In the genomic region with DNA sequence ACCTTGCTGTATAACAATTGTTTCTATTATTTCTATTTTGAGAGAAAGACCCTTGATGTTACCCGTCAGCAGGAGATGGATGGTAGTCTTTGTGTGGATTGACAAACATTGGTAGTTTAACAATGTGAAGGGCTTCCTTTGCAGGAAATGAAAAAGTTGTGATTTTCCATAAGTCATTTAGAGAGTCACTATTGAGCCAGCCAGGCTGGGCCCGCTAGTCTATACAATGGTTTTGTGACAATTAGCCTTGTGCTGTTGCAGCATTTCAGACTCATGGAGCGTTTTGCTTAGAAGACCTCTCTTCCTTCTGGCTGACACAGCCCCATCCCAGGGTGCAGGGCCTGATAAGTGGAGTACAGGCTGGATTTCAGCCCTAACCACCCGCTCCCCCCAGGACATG, we compare ENCODE assay signal across 1 cellular context.
TF ChIP-seq lines count a peak whose summit lies in the region.

No MANE protein-coding gene starts in this region.

TF ChIP-seq in HepG2, 621 proteins besides CTCF, POLR2A, EP300 and RAD21 (continued from another document and continues in another):
- TF ChIP-seq, protein P1, sequence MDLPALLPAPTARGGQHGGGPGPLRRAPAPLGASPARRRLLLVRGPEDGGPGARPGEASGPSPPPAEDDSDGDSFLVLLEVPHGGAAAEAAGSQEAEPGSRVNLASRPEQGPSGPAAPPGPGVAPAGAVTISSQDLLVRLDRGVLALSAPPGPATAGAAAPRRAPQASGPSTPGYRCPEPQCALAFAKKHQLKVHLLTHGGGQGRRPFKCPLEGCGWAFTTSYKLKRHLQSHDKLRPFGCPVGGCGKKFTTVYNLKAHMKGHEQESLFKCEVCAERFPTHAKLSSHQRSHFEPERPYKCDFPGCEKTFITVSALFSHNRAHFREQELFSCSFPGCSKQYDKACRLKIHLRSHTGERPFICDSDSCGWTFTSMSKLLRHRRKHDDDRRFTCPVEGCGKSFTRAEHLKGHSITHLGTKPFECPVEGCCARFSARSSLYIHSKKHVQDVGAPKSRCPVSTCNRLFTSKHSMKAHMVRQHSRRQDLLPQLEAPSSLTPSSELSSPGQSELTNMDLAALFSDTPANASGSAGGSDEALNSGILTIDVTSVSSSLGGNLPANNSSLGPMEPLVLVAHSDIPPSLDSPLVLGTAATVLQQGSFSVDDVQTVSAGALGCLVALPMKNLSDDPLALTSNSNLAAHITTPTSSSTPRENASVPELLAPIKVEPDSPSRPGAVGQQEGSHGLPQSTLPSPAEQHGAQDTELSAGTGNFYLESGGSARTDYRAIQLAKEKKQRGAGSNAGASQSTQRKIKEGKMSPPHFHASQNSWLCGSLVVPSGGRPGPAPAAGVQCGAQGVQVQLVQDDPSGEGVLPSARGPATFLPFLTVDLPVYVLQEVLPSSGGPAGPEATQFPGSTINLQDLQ (CRISPR knock-in tag; IDR thresholded peaks at IDR 0.05): no peak
- TF ChIP-seq SP5 (CRISPR knock-in tag; IDR thresholded peaks at IDR 0.05; ENCODE audit: borderline replicate concordance, low read depth) (no peak), BCL6 (CRISPR knock-in tag; IDR thresholded peaks at IDR 0.05) (0 out of 2 replicates have a peak, but pooled peaks have one; percentile 21), NBN (conservative IDR thresholded peaks at IDR 0.05) (no peak), ARNT2 (CRISPR knock-in tag; IDR thresholded peaks at IDR 0.05; ENCODE audit: low read depth) (0 out of 2 replicates have a peak, but pooled peaks have one; percentile 34), ZNF644 (CRISPR knock-in tag; IDR thresholded peaks at IDR 0.05; ENCODE audit: low read depth) (0 out of 2 replicates have a peak, but pooled peaks have one; percentile 58), SOX6 (IDR thresholded peaks at IDR 0.05) (no peak), SOX6 (CRISPR knock-in tag; IDR thresholded peaks at IDR 0.05) (peak; percentile 64; the same call in 1 of the 2 replicates), ZBTB38 (CRISPR knock-in tag; IDR thresholded peaks at IDR 0.05) (0 out of 2 replicates have a peak, but pooled peaks have one; percentile 43), ONECUT2 (CRISPR knock-in tag; IDR thresholded peaks at IDR 0.05) (no peak), TCF7 (IDR thresholded peaks at IDR 0.05; ENCODE audit: low read depth) (peak; percentile 35), GFI1 (CRISPR knock-in tag; IDR thresholded peaks at IDR 0.05; ENCODE audit: borderline replicate concordance) (0 out of 2 replicates have a peak, but pooled peaks have one; percentile 37), PHF21A (CRISPR knock-in tag; IDR thresholded peaks at IDR 0.05) (0 out of 2 replicates have a peak, but pooled peaks have one; percentile 20), ARID5B (CRISPR knock-in tag; IDR thresholded peaks at IDR 0.05) (peak; percentile 62), RBM39 (IDR thresholded peaks at IDR 0.05; ENCODE audit: low read depth, low read length, poor library complexity, severe bottlenecking) (no peak), ZNF431 (CRISPR knock-in tag; IDR thresholded peaks at IDR 0.05; ENCODE audit: borderline replicate concordance, low read depth) (no peak), ERF (CRISPR knock-in tag; IDR thresholded peaks at IDR 0.05) (0 out of 2 replicates have a peak, but pooled peaks have one; percentile 35), SALL1 (CRISPR knock-in tag; IDR thresholded peaks at IDR 0.05) (peak; percentile 28; the same call in 1 of the 2 replicates), ZFYVE20 (CRISPR knock-in tag; IDR thresholded peaks at IDR 0.05; ENCODE audit: borderline replicate concordance, low read depth) (no peak), GATAD2A (CRISPR knock-in tag; IDR thresholded peaks at IDR 0.05) (peak; percentile 57), SAP130 (CRISPR knock-in tag; IDR thresholded peaks at IDR 0.05; ENCODE audit: low read depth) (0 out of 2 replicates have a peak, but pooled peaks have one; percentile 20), ZBTB7A (CRISPR knock-in tag; IDR thresholded peaks at IDR 0.05) (no peak), KLF16 (CRISPR knock-in tag; IDR thresholded peaks at IDR 0.05) (0 out of 4 replicates have a peak, but pooled peaks of 1 of the 2 experiments have one; percentile 15), FOSL2 (CRISPR knock-in tag; IDR thresholded peaks at IDR 0.05) (peak; percentile 22), RBFOX2 (IDR thresholded peaks at IDR 0.05; ENCODE audit: low read depth, low read length) (peak; percentile 25; the same call in 1 of the 2 replicates), PPARG (CRISPR knock-in tag; conservative IDR thresholded peaks at IDR 0.05) (0 out of 2 replicates have a peak, but pooled peaks have one; percentile 6), E2F1 (CRISPR knock-in tag; IDR thresholded peaks at IDR 0.05) (no peak), ZMYM2 (CRISPR knock-in tag; IDR thresholded peaks at IDR 0.05) (no peak), GATA4 (IDR thresholded peaks at IDR 0.05; ENCODE audit: borderline replicate concordance, low read depth) (no peak), ZSCAN31 (CRISPR knock-in tag; IDR thresholded peaks at IDR 0.05; ENCODE audit: low read depth) (0 out of 2 replicates have a peak, but pooled peaks have one; percentile 29), AHR (CRISPR knock-in tag; IDR thresholded peaks at IDR 0.05) (no peak), ZNF331 (CRISPR knock-in tag; IDR thresholded peaks at IDR 0.05) (0 out of 2 replicates have a peak, but pooled peaks have one; percentile 33), SOX5 (CRISPR knock-in tag; IDR thresholded peaks at IDR 0.05; ENCODE audit: borderline replicate concordance) (peak; percentile 89; the same call in 1 of the 2 replicates), NCOA2 (CRISPR knock-in tag; IDR thresholded peaks at IDR 0.05) (peak; percentile 39; the same call in 1 of the 2 replicates)
- TF ChIP-seq, protein P2, sequence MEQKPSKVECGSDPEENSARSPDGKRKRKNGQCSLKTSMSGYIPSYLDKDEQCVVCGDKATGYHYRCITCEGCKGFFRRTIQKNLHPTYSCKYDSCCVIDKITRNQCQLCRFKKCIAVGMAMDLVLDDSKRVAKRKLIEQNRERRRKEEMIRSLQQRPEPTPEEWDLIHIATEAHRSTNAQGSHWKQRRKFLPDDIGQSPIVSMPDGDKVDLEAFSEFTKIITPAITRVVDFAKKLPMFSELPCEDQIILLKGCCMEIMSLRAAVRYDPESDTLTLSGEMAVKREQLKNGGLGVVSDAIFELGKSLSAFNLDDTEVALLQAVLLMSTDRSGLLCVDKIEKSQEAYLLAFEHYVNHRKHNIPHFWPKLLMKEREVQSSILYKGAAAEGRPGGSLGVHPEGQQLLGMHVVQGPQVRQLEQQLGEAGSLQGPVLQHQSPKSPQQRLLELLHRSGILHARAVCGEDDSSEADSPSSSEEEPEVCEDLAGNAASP (CRISPR knock-in tag; IDR thresholded peaks at IDR 0.05; ENCODE audit: borderline replicate concordance): 0 out of 2 replicates have a peak, but pooled peaks have one; percentile 14
- TF ChIP-seq, protein P3, sequence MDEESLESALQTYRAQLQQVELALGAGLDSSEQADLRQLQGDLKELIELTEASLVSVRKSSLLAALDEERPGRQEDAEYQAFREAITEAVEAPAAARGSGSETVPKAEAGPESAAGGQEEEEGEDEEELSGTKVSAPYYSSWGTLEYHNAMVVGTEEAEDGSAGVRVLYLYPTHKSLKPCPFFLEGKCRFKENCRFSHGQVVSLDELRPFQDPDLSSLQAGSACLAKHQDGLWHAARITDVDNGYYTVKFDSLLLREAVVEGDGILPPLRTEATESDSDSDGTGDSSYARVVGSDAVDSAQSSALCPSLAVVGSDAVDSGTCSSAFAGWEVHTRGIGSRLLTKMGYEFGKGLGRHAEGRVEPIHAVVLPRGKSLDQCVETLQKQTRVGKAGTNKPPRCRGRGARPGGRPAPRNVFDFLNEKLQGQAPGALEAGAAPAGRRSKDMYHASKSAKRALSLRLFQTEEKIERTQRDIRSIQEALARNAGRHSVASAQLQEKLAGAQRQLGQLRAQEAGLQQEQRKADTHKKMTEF (CRISPR knock-in tag; IDR thresholded peaks at IDR 0.05): peak; percentile 50; the same call in 1 of the 2 replicates
- TF ChIP-seq, protein P4, sequence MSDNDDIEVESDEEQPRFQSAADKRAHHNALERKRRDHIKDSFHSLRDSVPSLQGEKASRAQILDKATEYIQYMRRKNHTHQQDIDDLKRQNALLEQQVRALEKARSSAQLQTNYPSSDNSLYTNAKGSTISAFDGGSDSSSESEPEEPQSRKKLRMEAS (IDR thresholded peaks at IDR 0.05): 0 out of 2 replicates have a peak, but pooled peaks have one; percentile 21
- TF ChIP-seq, protein P5, sequence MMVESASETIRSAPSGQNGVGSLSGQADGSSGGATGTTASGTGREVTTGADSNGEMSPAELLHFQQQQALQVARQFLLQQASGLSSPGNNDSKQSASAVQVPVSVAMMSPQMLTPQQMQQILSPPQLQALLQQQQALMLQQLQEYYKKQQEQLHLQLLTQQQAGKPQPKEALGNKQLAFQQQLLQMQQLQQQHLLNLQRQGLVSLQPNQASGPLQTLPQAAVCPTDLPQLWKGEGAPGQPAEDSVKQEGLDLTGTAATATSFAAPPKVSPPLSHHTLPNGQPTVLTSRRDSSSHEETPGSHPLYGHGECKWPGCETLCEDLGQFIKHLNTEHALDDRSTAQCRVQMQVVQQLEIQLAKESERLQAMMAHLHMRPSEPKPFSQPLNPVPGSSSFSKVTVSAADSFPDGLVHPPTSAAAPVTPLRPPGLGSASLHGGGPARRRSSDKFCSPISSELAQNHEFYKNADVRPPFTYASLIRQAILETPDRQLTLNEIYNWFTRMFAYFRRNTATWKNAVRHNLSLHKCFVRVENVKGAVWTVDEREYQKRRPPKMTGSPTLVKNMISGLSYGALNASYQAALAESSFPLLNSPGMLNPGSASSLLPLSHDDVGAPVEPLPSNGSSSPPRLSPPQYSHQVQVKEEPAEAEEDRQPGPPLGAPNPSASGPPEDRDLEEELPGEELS (CRISPR knock-in tag; IDR thresholded peaks at IDR 0.05): 0 out of 2 replicates have a peak, but pooled peaks have one; percentile 11
- TF ChIP-seq, protein P6, sequence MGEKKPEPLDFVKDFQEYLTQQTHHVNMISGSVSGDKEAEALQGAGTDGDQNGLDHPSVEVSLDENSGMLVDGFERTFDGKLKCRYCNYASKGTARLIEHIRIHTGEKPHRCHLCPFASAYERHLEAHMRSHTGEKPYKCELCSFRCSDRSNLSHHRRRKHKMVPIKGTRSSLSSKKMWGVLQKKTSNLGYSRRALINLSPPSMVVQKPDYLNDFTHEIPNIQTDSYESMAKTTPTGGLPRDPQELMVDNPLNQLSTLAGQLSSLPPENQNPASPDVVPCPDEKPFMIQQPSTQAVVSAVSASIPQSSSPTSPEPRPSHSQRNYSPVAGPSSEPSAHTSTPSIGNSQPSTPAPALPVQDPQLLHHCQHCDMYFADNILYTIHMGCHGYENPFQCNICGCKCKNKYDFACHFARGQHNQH (CRISPR knock-in tag; IDR thresholded peaks at IDR 0.05): peak; percentile 58; the same call in 1 of the 2 replicates
- TF ChIP-seq, protein P7, sequence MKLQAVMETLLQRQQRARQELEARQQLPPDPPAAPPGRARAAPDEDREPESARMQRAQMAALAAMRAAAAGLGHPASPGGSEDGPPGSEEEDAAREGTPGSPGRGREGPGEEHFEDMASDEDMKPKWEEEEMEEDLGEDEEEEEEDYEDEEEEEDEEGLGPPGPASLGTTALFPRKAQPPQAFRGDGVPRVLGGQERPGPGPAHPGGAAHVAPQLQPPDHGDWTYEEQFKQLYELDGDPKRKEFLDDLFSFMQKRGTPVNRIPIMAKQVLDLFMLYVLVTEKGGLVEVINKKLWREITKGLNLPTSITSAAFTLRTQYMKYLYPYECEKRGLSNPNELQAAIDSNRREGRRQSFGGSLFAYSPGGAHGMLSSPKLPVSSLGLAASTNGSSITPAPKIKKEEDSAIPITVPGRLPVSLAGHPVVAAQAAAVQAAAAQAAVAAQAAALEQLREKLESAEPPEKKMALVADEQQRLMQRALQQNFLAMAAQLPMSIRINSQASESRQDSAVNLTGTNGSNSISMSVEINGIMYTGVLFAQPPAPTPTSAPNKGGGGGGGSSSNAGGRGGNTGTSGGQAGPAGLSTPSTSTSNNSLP (IDR thresholded peaks at IDR 0.05; ENCODE audit: low read depth, low read length): peak; percentile 35; the same call in 1 of the 2 replicates
